In genomic region chrX:32929040-32929439, GRCh38 we compare ENCODE assay signal across 22 cellular contexts.
DNase-seq lines count a peak whose midpoint lies in the region; ATAC-seq, FAIRE-seq and TF ChIP-seq lines count a peak whose summit lies in the region.
"Had no signal": no experiment of that assay in that cellular context is flagged by ENCODE, and none has a peak within 500 bp of the region (broad histone marks: within the 10 kb centered on the region; RNA-seq: fewer than 3 reads in every experiment).

No MANE protein-coding gene starts in this region.

- no peaks in the 10 kb centered on the region for H3K27me3 Mint-ChIP-seq in astrocyte (ENCODE audit: low read depth, unreplicated experiment)
- H3K27me3 Mint-ChIP-seq: B cell; CD4-positive, alpha-beta T cell had no signal

- no peaks in the 10 kb centered on the region for H3K9me3 Mint-ChIP-seq in astrocyte (ENCODE audit: unreplicated experiment)
- H3K9me3 Mint-ChIP-seq: CD4-positive, alpha-beta T cell had no signal

- TF ChIP-seq CTCF in BE2C (IDR thresholded peaks at IDR 0.05; ENCODE audit: low read depth, low read length) (no peak), SK-N-SH (IDR thresholded peaks at IDR 0.05) (no peak), astrocyte (IDR thresholded peaks at IDR 0.05; ENCODE audit: insufficient read depth, low read depth, low read length) (no peak), PC-3 (conservative IDR thresholded peaks at IDR 0.05; ENCODE audit: low read depth, low read length) (no peak), sigmoid colon (IDR thresholded peaks at IDR 0.05) (no peak)

- ATAC-seq in PC-3 = no peak
- ATAC-seq: A549; CD8-positive, alpha-beta T cell had no signal

- TF ChIP-seq RAD21 in SK-N-SH (IDR thresholded peaks at IDR 0.05; ENCODE audit: low read length) = peak; percentile 25; the same call in 1 of the 2 replicates

- H3K36me3 ChIP-seq in BE2C = no peaks in the 10 kb centered on the region
- H3K36me3 ChIP-seq in SK-N-SH (replicated peaks in 1 of 2; ENCODE audit: control insufficient read depth in 1 of 2, insufficient read depth in 2 of 2, low read length in 1 of 2) = no peaks in the 10 kb centered on the region
- H3K36me3 ChIP-seq in astrocyte (ENCODE audit: insufficient read depth, low read length) = no peaks in the 10 kb centered on the region
- H3K36me3 ChIP-seq in PC-3 (ENCODE audit: low read depth, low read length) = no peaks in the 10 kb centered on the region
- H3K36me3 ChIP-seq in sigmoid colon = no peaks in the 10 kb centered on the region
- H3K36me3 ChIP-seq: BLaER1 had no signal

- WGBS in SK-N-SH (ENCODE audit: low lambda C conversion rate) = 4% methylated on average over 4 of the region's 4 CpGs
- 78 to 88% methylated on average over 4 of the region's 4 CpGs for WGBS in sigmoid colon, 2 donors

- POLR2A ChIA-PET in SK-N-SH (lab: Yijun Ruan, JAX) = no interaction called here
- POLR2A ChIA-PET in PC-3 (lab: Charles Lee; ENCODE audit: unreplicated experiment) = no interaction called here

- no peak overlapping the region for H3K9ac ChIP-seq in SK-N-SH
- H3K9ac ChIP-seq in astrocyte (ENCODE audit: low read length) = no peak overlapping the region
- H3K9ac ChIP-seq in PC-3 (ENCODE audit: low read length) = no peak overlapping the region
- H3K9ac ChIP-seq: BLaER1 had no signal

- DNase-seq in BE2C = peak; percentile 34
- peak; percentile 34 for DNase-seq in SK-N-SH
- DNase-seq in astrocyte (ENCODE audit: low read depth) = no peak
- DNase-seq in PC-3 = no peak
- no peak for DNase-seq in sigmoid colon
- DNase-seq: AML-193; C1 segment of cervical spinal cord; Caco-2; Calu3; CD4-positive, alpha-beta T cell; CD8-positive, alpha-beta T cell; DMS79 treated with DMSO at 0.1 percent for 48 hours; GF-D8 had no signal

- TF ChIP-seq EP300 in SK-N-SH (IDR thresholded peaks at IDR 0.05; ENCODE audit: borderline replicate concordance in 1 of 2, low read depth in 1 of 2, low read length in 1 of 2) = peak in 1 of 2 experiments; percentile 83; a peak in 1 of 4 replicates
- TF ChIP-seq EP300 in sigmoid colon (IDR thresholded peaks at IDR 0.05) = no peak

- FAIRE-seq in astrocyte (lab: Jason Lieb, UNC) = peak; percentile 26
- FAIRE-seq: D721Med, G401.6, GM12891, GM19239 had no signal

- H3K9me2 ChIP-seq in SK-N-SH (no peaks in the 10 kb centered on the region), PC-3 (replicated peaks; ENCODE audit: low read length) (no peaks in the 10 kb centered on the region)

- H3K4me3 ChIP-seq in BE2C (ENCODE audit: low read depth, low read length) = 0 out of 2 replicates have a peak overlapping the region, but pooled peaks have one; percentile 6
- no peak overlapping the region for H3K4me3 ChIP-seq in SK-N-SH (ENCODE audit: low read depth in 2 of 2, low read length in 1 of 2)
- no peak overlapping the region for H3K4me3 ChIP-seq in astrocyte (ENCODE audit: insufficient read depth, low read depth, low read length)
- no peak overlapping the region for H3K4me3 ChIP-seq in PC-3 (ENCODE audit: low read length)
- no peak overlapping the region for H3K4me3 ChIP-seq in sigmoid colon
- H3K4me3 ChIP-seq: A549, BLaER1 had no signal

- H3K27ac Mint-ChIP-seq in astrocyte (ENCODE audit: unreplicated experiment) = no peak overlapping the region
- H3K27ac Mint-ChIP-seq: B cell; CD4-positive, alpha-beta T cell; CD8-positive, alpha-beta T cell had no signal

- H3K79me2 ChIP-seq in SK-N-SH (ENCODE audit: insufficient read depth) (no peaks in the 10 kb centered on the region), astrocyte (ENCODE audit: insufficient read depth, low read length) (no peaks in the 10 kb centered on the region), PC-3 (ENCODE audit: low read length) (no peaks in the 10 kb centered on the region)

- H3K27me3 ChIP-seq in BE2C = no peaks in the 10 kb centered on the region
- H3K27me3 ChIP-seq in SK-N-SH (ENCODE audit: insufficient read depth) = no peaks in the 10 kb centered on the region
- H3K27me3 ChIP-seq in astrocyte (ENCODE audit: insufficient read depth, low read length) = no peaks in the 10 kb centered on the region
- H3K27me3 ChIP-seq in PC-3 (ENCODE audit: low read length) = no peaks in the 10 kb centered on the region
- no peaks in the 10 kb centered on the region for H3K27me3 ChIP-seq in sigmoid colon

- H4K20me1 ChIP-seq in SK-N-SH (ENCODE audit: insufficient read depth) = no peaks in the 10 kb centered on the region
- H4K20me1 ChIP-seq in astrocyte (ENCODE audit: insufficient read depth, low read length) = no peaks in the 10 kb centered on the region
- no peaks in the 10 kb centered on the region for H4K20me1 ChIP-seq in PC-3 (ENCODE audit: low read length)
- H4K20me1 ChIP-seq: BLaER1 had no signal

- BruUV-seq in PC-3 (replicated peaks; lab: Mats Ljungman, UMichigan) = no TSS peak

- H2AFZ ChIP-seq in SK-N-SH (ENCODE audit: low read depth) (no peak overlapping the region), astrocyte (ENCODE audit: low read depth, low read length) (no peak overlapping the region), PC-3 (ENCODE audit: low read length) (no peak overlapping the region)

- no peak for TF ChIP-seq POLR2A in sigmoid colon (IDR thresholded peaks at IDR 0.05)

- H3F3A ChIP-seq in SK-N-SH (replicated peaks; ENCODE audit: insufficient read depth) (no peaks in the 10 kb centered on the region), PC-3 (ENCODE audit: low read length, unreplicated experiment) (no peaks in the 10 kb centered on the region)

- H3K36me3 Mint-ChIP-seq in astrocyte (ENCODE audit: low read depth, unreplicated experiment) = no peaks in the 10 kb centered on the region
- H3K36me3 Mint-ChIP-seq: CD14-positive monocyte; CD8-positive, alpha-beta T cell had no signal

- H3K4me1 ChIP-seq in BE2C (peaks cover 5% of the 10 kb centered on the region), SK-N-SH (ENCODE audit: control insufficient read depth in 1 of 2, insufficient read depth in 2 of 2, low read depth in 1 of 2, low read length in 1 of 2) (no peaks in the 10 kb centered on the region; a peak in 2 of 4 replicates), astrocyte (ENCODE audit: insufficient read depth, low read length) (no peaks in the 10 kb centered on the region), PC-3 (ENCODE audit: insufficient read depth, low read length) (no peaks in the 10 kb centered on the region), sigmoid colon (no peaks in the 10 kb centered on the region)
- H3K4me1 ChIP-seq: A549, BLaER1, Caco-2 had no signal

- peak overlapping the region in 1 of 2 experiments; percentile 86; a peak in 2 of 4 replicates for H3K27ac ChIP-seq in SK-N-SH (ENCODE audit: low read depth in 2 of 2, low read length in 1 of 2)
- H3K27ac ChIP-seq in astrocyte (ENCODE audit: low read depth, low read length) = no peak overlapping the region
- H3K27ac ChIP-seq in PC-3 (ENCODE audit: low read length) = no peak overlapping the region
- no peak overlapping the region for H3K27ac ChIP-seq in sigmoid colon
- H3K27ac ChIP-seq: 22Rv1, A549, BLaER1 had no signal

- H3K9me3 ChIP-seq in BE2C = no peaks in the 10 kb centered on the region
- no peaks in the 10 kb centered on the region for H3K9me3 ChIP-seq in SK-N-SH
- H3K9me3 ChIP-seq in astrocyte (ENCODE audit: insufficient read depth, low read depth, low read length) = no peaks in the 10 kb centered on the region
- no peaks in the 10 kb centered on the region for H3K9me3 ChIP-seq in PC-3 (ENCODE audit: low read length)
- H3K9me3 ChIP-seq in sigmoid colon = no peaks in the 10 kb centered on the region
- H3K9me3 ChIP-seq: A549, BLaER1, Caco-2 had no signal

- H3K4me3 Mint-ChIP-seq in astrocyte (ENCODE audit: unreplicated experiment) = no peak overlapping the region
- H3K4me3 Mint-ChIP-seq: B cell; CD14-positive monocyte; CD4-positive, alpha-beta T cell; CD8-positive, alpha-beta T cell had no signal

- intact Hi-C loops in PC-3 (cut with micrococcal nuclease) (no loop called here), sigmoid colon (cut with DNase I) (no loop called here)

- CTCF ChIA-PET in SK-N-SH (lab: Yijun Ruan, JAX) (no interaction called here), PC-3 (lab: Charles Lee) (no interaction called here)

- no peak overlapping the region for H3K4me2 ChIP-seq in SK-N-SH
- no peak overlapping the region for H3K4me2 ChIP-seq in astrocyte (ENCODE audit: low read length)
- H3K4me2 ChIP-seq in PC-3 (ENCODE audit: low read length) = no peak overlapping the region
- H3K4me2 ChIP-seq: A549, BLaER1 had no signal

- H3K4me1 Mint-ChIP-seq in astrocyte (ENCODE audit: low read depth, unreplicated experiment) = no peaks in the 10 kb centered on the region
- H3K4me1 Mint-ChIP-seq: B cell, CD14-positive monocyte had no signal

TF ChIP-seq in SK-N-SH, 30 proteins besides CTCF, POLR2A, EP300 and RAD21:
- TF ChIP-seq SMC3 (IDR thresholded peaks at IDR 0.05; ENCODE audit: low read depth, low read length) (no peak), RCOR1 (IDR thresholded peaks at IDR 0.05; ENCODE audit: low read length) (0 out of 2 replicates have a peak, but pooled peaks have one; percentile 13), FOXM1 (IDR thresholded peaks at IDR 0.05; ENCODE audit: low read depth) (no peak), CHD2 (IDR thresholded peaks at IDR 0.05; ENCODE audit: low read length, partially characterized antibody) (peak; percentile 32), GATA2 (CRISPR knock-in tag; IDR thresholded peaks at IDR 0.05) (peak; percentile 48)

Comparison
In these comparisons a context has a peak if more than half of its experiments do, and no peak if none do; other contexts are left out.
1. DNase-seq: peak in BE2C (single experiment) and SK-N-SH (single experiment); none in astrocyte (single experiment), PC-3 (single experiment) and sigmoid colon (single experiment).